ENCODE assay signal across 19 cellular contexts in genomic region chr18:65349635-65350034, GRCh38.
DNase-seq lines count a peak whose midpoint lies in the region; ATAC-seq, FAIRE-seq and TF ChIP-seq lines count a peak whose summit lies in the region.
"Had no signal": no experiment of that assay in that cellular context is flagged by ENCODE, and none has a peak within 500 bp of the region (broad histone marks: within the 10 kb centered on the region; RNA-seq: fewer than 3 reads in every experiment).

No MANE protein-coding gene starts in this region.

- H3K79me1 ChIP-seq in IMR-90 (ENCODE audit: low read depth in 1 of 2, low read length in 2 of 2): no peaks in the 10 kb centered on the region

- H2AK5ac ChIP-seq in IMR-90 (ENCODE audit: low read depth, low read length): no peak overlapping the region

- no peak overlapping the region for H3K4ac ChIP-seq in IMR-90 (ENCODE audit: low read depth, low read length)

- no peak overlapping the region for H4K91ac ChIP-seq in IMR-90 (ENCODE audit: insufficient read depth, low read depth, low read length)

- no peaks in the 10 kb centered on the region for H3K4me1 ChIP-seq in HepG2 (ENCODE audit: insufficient read depth, low read length)
- no peaks in the 10 kb centered on the region for H3K4me1 ChIP-seq in right lobe of liver
- H3K4me1 ChIP-seq in IMR-90 (ENCODE audit: control insufficient read depth, insufficient read depth, low read length): no peaks in the 10 kb centered on the region
- no peaks in the 10 kb centered on the region for H3K4me1 ChIP-seq in K562 (replicated peaks in 1 of 2; ENCODE audit: control insufficient read depth in 2 of 2, insufficient read depth in 2 of 2, low read length in 2 of 2)
- H3K4me1 ChIP-seq in smooth muscle cell (ENCODE audit: low read depth): no peaks in the 10 kb centered on the region
- H3K4me1 ChIP-seq: BLaER1 treated with 17β-estradiol and CSF1 and Interleukin-3, amounts not matched to agents 10 nM and 100 nM had no signal

- H3K14ac ChIP-seq in IMR-90 (replicated peaks; ENCODE audit: low read depth, low read length): no peak overlapping the region

- H3K27me3 ChIP-seq in HepG2 (ENCODE audit: control insufficient read depth in 1 of 2, insufficient read depth in 2 of 2, low read length in 2 of 2) (no peaks in the 10 kb centered on the region), right lobe of liver (no peaks in the 10 kb centered on the region), IMR-90 (ENCODE audit: control insufficient read depth, insufficient read depth, low read length) (no peaks in the 10 kb centered on the region), K562 (ENCODE audit: control insufficient read depth in 2 of 2, insufficient read depth in 2 of 2, low read length in 2 of 2) (no peaks in the 10 kb centered on the region), smooth muscle cell (ENCODE audit: low read depth) (no peaks in the 10 kb centered on the region)
- H3K27me3 ChIP-seq: BLaER1 treated with 17β-estradiol and CSF1 and Interleukin-3, amounts not matched to agents 10 nM and 100 nM had no signal

- no peak overlapping the region for H3K9ac ChIP-seq in HepG2 (ENCODE audit: insufficient read depth, low read depth, low read length)
- H3K9ac ChIP-seq in IMR-90 (ENCODE audit: low read depth, low read length): no peak overlapping the region
- H3K9ac ChIP-seq in K562 (ENCODE audit: insufficient read depth in 1 of 2, low read depth in 2 of 2, low read length in 2 of 2): no peak overlapping the region
- no peak overlapping the region for H3K9ac ChIP-seq in smooth muscle cell (ENCODE audit: low read depth)
- H3K9ac ChIP-seq: BLaER1 treated with 17β-estradiol and CSF1 and Interleukin-3, amounts not matched to agents 10 nM and 100 nM had no signal

- TF ChIP-seq RAD21 in HepG2 (CRISPR knock-in tag; IDR thresholded peaks at IDR 0.05): no peak
- no peak for TF ChIP-seq RAD21 in IMR-90 (IDR thresholded peaks at IDR 0.05; ENCODE audit: low read length)
- TF ChIP-seq RAD21 in K562 (CRISPR knock-in tag; conservative IDR thresholded peaks at IDR 0.05 in 1 of 2, IDR thresholded peaks at IDR 0.05 in 1 of 2): no peak

- intact Hi-C loops in HepG2 (cut with micrococcal nuclease; ENCODE audit: unreplicated experiment): no loop called here
- intact Hi-C loops in right lobe of liver (cut with DNase I): no loop called here
- intact Hi-C loops in IMR-90 (cut with micrococcal nuclease): no loop called here
- intact Hi-C loops in K562 (cut with micrococcal nuclease): no loop called here

- H3K36me3 ChIP-seq in HepG2 (replicated peaks in 1 of 2; ENCODE audit: control insufficient read depth in 1 of 2, insufficient read depth in 2 of 2, low read length in 2 of 2): no peaks in the 10 kb centered on the region
- no peaks in the 10 kb centered on the region for H3K36me3 ChIP-seq in right lobe of liver
- H3K36me3 ChIP-seq in IMR-90 (ENCODE audit: control insufficient read depth, insufficient read depth, low read length): no peaks in the 10 kb centered on the region
- H3K36me3 ChIP-seq in K562 (ENCODE audit: control insufficient read depth, insufficient read depth, low read length): no peaks in the 10 kb centered on the region
- no peaks in the 10 kb centered on the region for H3K36me3 ChIP-seq in smooth muscle cell (ENCODE audit: low read depth)
- H3K36me3 ChIP-seq: BLaER1 treated with 17β-estradiol and CSF1 and Interleukin-3, amounts not matched to agents 10 nM and 100 nM had no signal

- TF ChIP-seq CTCF in HepG2 (CRISPR knock-in tag; IDR thresholded peaks at IDR 0.05) (no peak), right lobe of liver (IDR thresholded peaks at IDR 0.05) (no peak), D721Med (IDR thresholded peaks at IDR 0.05; ENCODE audit: insufficient read depth, missing control alignments) (no peak), IMR-90 (conservative IDR thresholded peaks at IDR 0.05; ENCODE audit: low read depth, low read length) (no peak), K562 (IDR thresholded peaks at IDR 0.05 in 2 of 3, conservative IDR thresholded peaks at IDR 0.05 in 1 of 3; ENCODE audit: insufficient read depth in 2 of 3, low read depth in 1 of 3, low read length in 3 of 3) (no peak), smooth muscle cell (IDR thresholded peaks at IDR 0.05; ENCODE audit: borderline replicate concordance, insufficient read depth, poor library complexity, severe bottlenecking) (no peak)

- no peaks in the 10 kb centered on the region for H4K20me1 ChIP-seq in HepG2 (ENCODE audit: insufficient read depth, low read length)
- H4K20me1 ChIP-seq in IMR-90 (ENCODE audit: insufficient read depth, low read length): no peaks in the 10 kb centered on the region
- H4K20me1 ChIP-seq in K562 (replicated peaks; ENCODE audit: control insufficient read depth, insufficient read depth, low read length): no peaks in the 10 kb centered on the region
- no peaks in the 10 kb centered on the region for H4K20me1 ChIP-seq in smooth muscle cell (ENCODE audit: low read depth)
- H4K20me1 ChIP-seq: BLaER1 treated with 17β-estradiol and CSF1 and Interleukin-3, amounts not matched to agents 10 nM and 100 nM had no signal

- no peak for FAIRE-seq in HepG2 (lab: Jason Lieb, UNC)
- FAIRE-seq in D721Med (lab: Jason Lieb, UNC): peak; percentile 99
- FAIRE-seq in K562 (lab: Jason Lieb, UNC): no peak
- FAIRE-seq: G401.6, GM12891, GM19239 had no signal

- H3K4me3 ChIP-seq in HepG2 (replicated peaks in 1 of 3; ENCODE audit: insufficient read depth in 1 of 3, low read depth in 2 of 3, low read length in 3 of 3) (no peak overlapping the region), right lobe of liver (no peak overlapping the region), IMR-90 (ENCODE audit: insufficient read depth, low read depth, low read length) (no peak overlapping the region), K562 (no peak overlapping the region), smooth muscle cell (no peak overlapping the region)
- H3K4me3 ChIP-seq: BLaER1 treated with 17β-estradiol and CSF1 and Interleukin-3, amounts not matched to agents 10 nM and 100 nM had no signal

- dilution Hi-C loops in IMR-90 (cut with HindIII; ENCODE audit: low sequenced_read_pairs, unreplicated experiment): no loop called here

- H3F3A ChIP-seq in smooth muscle cell (ENCODE audit: low read depth): no peaks in the 10 kb centered on the region

- TF ChIP-seq POLR2A in HepG2 (IDR thresholded peaks at IDR 0.05; ENCODE audit: insufficient read depth in 1 of 2, low read depth in 2 of 2, low read length in 2 of 2) (no peak), right lobe of liver (IDR thresholded peaks at IDR 0.05) (no peak), IMR-90 (IDR thresholded peaks at IDR 0.05; ENCODE audit: low read depth, low read length) (no peak), K562 (conservative IDR thresholded peaks at IDR 0.05) (no peak)

- H3K9me3 ChIP-seq in HepG2 (ENCODE audit: low read length) (no peaks in the 10 kb centered on the region), right lobe of liver (no peaks in the 10 kb centered on the region), IMR-90 (ENCODE audit: control insufficient read depth, insufficient read depth, low read length) (peaks cover 2% of the 10 kb centered on the region; the same call in 1 of the 2 replicates), K562 (replicated peaks; ENCODE audit: control insufficient read depth, insufficient read depth, low read depth, low read length) (no peaks in the 10 kb centered on the region), smooth muscle cell (replicated peaks; ENCODE audit: low read depth) (no peaks in the 10 kb centered on the region)
- H3K9me3 ChIP-seq: BLaER1 treated with 17β-estradiol and CSF1 and Interleukin-3, amounts not matched to agents 10 nM and 100 nM had no signal

- H3K4me2 ChIP-seq in HepG2 (ENCODE audit: low read depth, low read length): no peak overlapping the region
- no peak overlapping the region for H3K4me2 ChIP-seq in IMR-90 (ENCODE audit: low read depth, low read length)
- H3K4me2 ChIP-seq in K562 (ENCODE audit: insufficient read depth, low read length): no peak overlapping the region
- H3K4me2 ChIP-seq in smooth muscle cell: no peak overlapping the region
- H3K4me2 ChIP-seq: BLaER1 treated with 17β-estradiol and CSF1 and Interleukin-3, amounts not matched to agents 10 nM and 100 nM had no signal

- CTCF ChIA-PET in HepG2 (lab: Yijun Ruan, JAX; ENCODE audit: low intra/inter-chr PET ratio, low total read pairs) (no interaction called here), IMR-90 (lab: Yijun Ruan, JAX) (no interaction called here), K562 (lab: Yijun Ruan, JAX; ENCODE audit: low intra/inter-chr PET ratio) (no interaction called here)

- no peak overlapping the region for H3K23ac ChIP-seq in IMR-90 (ENCODE audit: low read depth, low read length)

- no peak overlapping the region for H2BK5ac ChIP-seq in IMR-90 (ENCODE audit: low read depth, low read length, poor library complexity, severe bottlenecking)

- BruUV-seq in HepG2 (replicated peaks; lab: Mats Ljungman, UMichigan) (no TSS peak), IMR-90 (replicated peaks; lab: Mats Ljungman, UMichigan) (no TSS peak), K562 (replicated peaks; lab: Mats Ljungman, UMichigan) (no TSS peak)

- POLR2A ChIA-PET in HepG2 (lab: Yijun Ruan, JAX): no interaction called here
- POLR2A ChIA-PET in IMR-90 (lab: Charles Lee; ENCODE audit: unreplicated experiment): no interaction called here
- POLR2A ChIA-PET in K562 (lab: Yijun Ruan, JAX): no interaction called here

- no peak overlapping the region for H3K18ac ChIP-seq in IMR-90 (ENCODE audit: low read depth, low read length)

- in situ Hi-C loops in HepG2 (cut with HindIII; ENCODE audit: extremely low pct_ligation_motif_present, low pct_unique_long_range_greater_than_20kb) (no loop called here), IMR-90 (cut with MboI; ENCODE audit: low sequenced_read_pairs) (no loop called here), K562 (cut with MboI) (no loop called here)

- no peak overlapping the region for H4K5ac ChIP-seq in IMR-90 (ENCODE audit: low read depth, low read length)

- no peak overlapping the region for H2BK15ac ChIP-seq in IMR-90 (ENCODE audit: low read depth, low read length)

- no peak overlapping the region for H3K56ac ChIP-seq in IMR-90 (ENCODE audit: extremely low read depth, insufficient read depth, low read length)

- H3K27ac ChIP-seq in HepG2 (ENCODE audit: extremely low read length, insufficient read depth, low read length): no peak overlapping the region
- H3K27ac ChIP-seq in right lobe of liver: no peak overlapping the region
- H3K27ac ChIP-seq in IMR-90 (ENCODE audit: insufficient read depth, low read length): no peak overlapping the region
- H3K27ac ChIP-seq in K562 (ENCODE audit: extremely low read depth, low read depth, low read length): no peak overlapping the region
- no peak overlapping the region for H3K27ac ChIP-seq in smooth muscle cell (ENCODE audit: low read depth)
- H3K27ac ChIP-seq: 22Rv1; BLaER1 treated with 17β-estradiol and CSF1 and Interleukin-3, amounts not matched to agents 10 nM and 100 nM; C4-2B had no signal

- no peak for ATAC-seq in HepG2
- no peak for ATAC-seq in right lobe of liver
- no peak for ATAC-seq in IMR-90 (ENCODE audit: low read depth)
- ATAC-seq in K562: no peak
- ATAC-seq in HG03354 (IDR thresholded peaks at IDR 0.05; ENCODE audit: poor library complexity, severe bottlenecking, unreplicated experiment): no peak
- ATAC-seq: CD8-positive, alpha-beta T cell had no signal

- H2BK120ac ChIP-seq in IMR-90 (ENCODE audit: low read depth, low read length): no peak overlapping the region

- WGBS in HepG2 (ENCODE audit: low lambda C conversion rate): 0% methylated on average over 2 of the region's 2 CpGs
- WGBS in right lobe of liver (ENCODE audit: insufficient coverage, low coverage, low lambda C conversion rate, missing lambda C conversion rate): 25% methylated on average over 2 of the region's 2 CpGs
- WGBS in IMR-90 (ENCODE audit: extremely low coverage in 2 of 2, insufficient read length in 1 of 2), 2 experiments: no CpG with 5 or more reads among the region's 2 CpGs
- WGBS in K562 (ENCODE audit: insufficient coverage, low coverage, missing lambda C conversion rate): 4% methylated on average over 2 of the region's 2 CpGs
- 89% methylated on average over 2 of the region's 2 CpGs for WGBS in smooth muscle cell (ENCODE audit: low lambda C conversion rate)

- H3K79me2 ChIP-seq in HepG2 (ENCODE audit: insufficient read depth, low read length): no peaks in the 10 kb centered on the region
- H3K79me2 ChIP-seq in K562 (ENCODE audit: control insufficient read depth, insufficient read depth, low read length): no peaks in the 10 kb centered on the region
- H3K79me2 ChIP-seq in smooth muscle cell (ENCODE audit: low read depth): no peaks in the 10 kb centered on the region

- no peak overlapping the region for H2BK20ac ChIP-seq in IMR-90 (ENCODE audit: low read depth, low read length)

- H2AK9ac ChIP-seq in IMR-90 (replicated peaks; ENCODE audit: low read depth, low read length, poor library complexity): no peak overlapping the region

- no peak for DNase-seq in HepG2 (ENCODE audit: low spot score)
- no peak for DNase-seq in right lobe of liver
- DNase-seq in D721Med (ENCODE audit: insufficient read length, low spot score): no peak
- DNase-seq in IMR-90: no peak
- no peak for DNase-seq in K562 (ENCODE audit: extremely low read depth in 1 of 4, low spot score in 3 of 4)
- DNase-seq in activated effector memory CD4-positive, alpha-beta T cell treated with anti-CD3 and anti-CD28 coated beads, Interleukin-2, amount 50 U/mL, for 16 hours: no peak
- DNase-seq in smooth muscle cell (lab: John Stamatoyannopoulos, UW; ENCODE audit: unreplicated experiment): no peak
- DNase-seq: AML-193; CD4-positive, alpha-beta T cell; CD8-positive, alpha-beta T cell; DMS79 treated with DMSO at 0.1 percent for 48 hours; GF-D8 had no signal

- H2AFZ ChIP-seq in HepG2 (ENCODE audit: low read length) (no peak overlapping the region), IMR-90 (replicated peaks; ENCODE audit: low read length, poor library complexity) (no peak overlapping the region), K562 (ENCODE audit: low read depth, low read length) (no peak overlapping the region), smooth muscle cell (ENCODE audit: low read depth) (no peak overlapping the region)

- no peaks in the 10 kb centered on the region for H3K9me1 ChIP-seq in IMR-90 (ENCODE audit: insufficient read depth, low read length)
- no peaks in the 10 kb centered on the region for H3K9me1 ChIP-seq in K562 (ENCODE audit: control insufficient read depth, insufficient read depth, low read length)

- no peak overlapping the region for H4K8ac ChIP-seq in IMR-90 (ENCODE audit: low read depth in 2 of 2, low read length in 2 of 2)

- TF ChIP-seq EP300 in HepG2 (IDR thresholded peaks at IDR 0.05; ENCODE audit: low read depth in 2 of 2, low read length in 2 of 2) (no peak), HepG2 (CRISPR knock-in tag; IDR thresholded peaks at IDR 0.05; ENCODE audit: borderline replicate concordance) (no peak), K562 (IDR thresholded peaks at IDR 0.05; ENCODE audit: low read length) (no peak)

Comparison
In these comparisons a context has a peak if more than half of its experiments do, and no peak if none do; other contexts are left out.
1. Of the 241 proteins assayed by ChIP-seq in both HepG2 and K562: peak only in HepG2: MAFF and MAFK; only in K562: none; in both: none; in neither: 239.